Comparison of ENCODE assay signal across 1 cellular context in the genomic region with DNA sequence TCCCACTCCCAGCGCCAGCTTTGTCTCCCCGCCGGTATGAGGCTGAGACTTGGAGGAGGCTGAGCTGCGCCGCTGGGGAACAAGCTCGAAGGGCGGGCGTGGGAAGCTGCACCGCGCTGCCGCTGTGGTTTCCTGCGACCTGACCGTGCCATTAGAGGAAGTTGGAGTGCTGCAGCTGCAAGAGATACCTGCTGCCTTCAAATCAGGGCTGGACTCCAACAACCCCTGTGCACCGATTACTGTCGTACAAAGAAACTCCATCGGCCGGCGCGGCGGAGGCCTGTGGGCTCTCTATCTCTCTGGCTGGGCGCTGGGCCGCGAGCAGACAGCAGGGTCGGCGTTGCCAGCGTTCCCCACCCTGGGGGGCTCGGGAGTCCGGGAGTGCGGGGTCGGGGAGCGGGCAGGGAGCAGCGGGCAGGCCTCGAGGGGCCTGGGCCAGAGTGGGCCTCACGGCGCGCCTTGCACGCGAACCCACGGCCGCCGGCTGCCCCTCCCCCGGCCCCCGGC.
TF ChIP-seq lines count a peak whose summit lies in the region.

No MANE protein-coding gene starts in this region.

TF ChIP-seq in H1, 55 proteins besides CTCF, POLR2A, EP300 and RAD21 (continued from another document):
- TF ChIP-seq, protein P1, sequence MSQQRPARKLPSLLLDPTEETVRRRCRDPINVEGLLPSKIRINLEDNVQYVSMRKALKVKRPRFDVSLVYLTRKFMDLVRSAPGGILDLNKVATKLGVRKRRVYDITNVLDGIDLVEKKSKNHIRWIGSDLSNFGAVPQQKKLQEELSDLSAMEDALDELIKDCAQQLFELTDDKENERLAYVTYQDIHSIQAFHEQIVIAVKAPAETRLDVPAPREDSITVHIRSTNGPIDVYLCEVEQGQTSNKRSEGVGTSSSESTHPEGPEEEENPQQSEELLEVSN (IDR thresholded peaks at IDR 0.05): peak; percentile 74; the same call in 1 of the 2 replicates
- TF ChIP-seq MAFK (IDR thresholded peaks at IDR 0.05; ENCODE audit: low read depth, low read length) (no peak), SUZ12 (IDR thresholded peaks at IDR 0.05; ENCODE audit: low read length) (0 out of 2 replicates have a peak, but pooled peaks have one; percentile 30), NRF1 (IDR thresholded peaks at IDR 0.05; ENCODE audit: low read depth, low read length) (no peak), SIN3A (conservative IDR thresholded peaks at IDR 0.05 in 1 of 2, IDR thresholded peaks at IDR 0.05 in 1 of 2; ENCODE audit: low read depth in 1 of 2, low read length in 2 of 2) (no peak; a peak in 1 of 4 replicates), CHD2 (IDR thresholded peaks at IDR 0.05; ENCODE audit: low read length) (0 out of 2 replicates have a peak, but pooled peaks have one; percentile 5), PHF8 (conservative IDR thresholded peaks at IDR 0.05; ENCODE audit: low read depth, low read length) (peak; percentile 62; the same call in 1 of the 2 replicates)
